In genomic region chr1:179016694-179017382, GRCh38 we compare ENCODE assay signal across 1 cellular context.
TF ChIP-seq lines count a peak whose summit lies in the region.

No MANE protein-coding gene starts in this region.

TF ChIP-seq in K562, 482 proteins besides CTCF, POLR2A, EP300 and RAD21 (continued from another document and continues in another):
- TF ChIP-seq FOXP1 (CRISPR knock-in tag; IDR thresholded peaks at IDR 0.05) (no peak), ZNF124 (CRISPR knock-in tag; IDR thresholded peaks at IDR 0.05) (no peak), MTA3 (IDR thresholded peaks at IDR 0.05; ENCODE audit: borderline replicate concordance) (peak; percentile 91; the same call in 1 of the 2 replicates), ZFPM2 (CRISPR knock-in tag; IDR thresholded peaks at IDR 0.05) (0 out of 2 replicates have a peak, but pooled peaks have one; percentile 17), KDM5B (IDR thresholded peaks at IDR 0.05; ENCODE audit: insufficient replicate concordance, low read depth, low read length) (peak; percentile 79), ZC3H4 (CRISPR knock-in tag; IDR thresholded peaks at IDR 0.05; ENCODE audit: borderline replicate concordance) (no peak), ZNF436 (CRISPR knock-in tag; IDR thresholded peaks at IDR 0.05) (no peak), PHF20 (IDR thresholded peaks at IDR 0.05; ENCODE audit: partially characterized antibody) (no peak), ZFP91 (CRISPR knock-in tag; IDR thresholded peaks at IDR 0.05) (0 out of 2 replicates have a peak, but pooled peaks have one; percentile 33), ZNF174 (CRISPR knock-in tag; IDR thresholded peaks at IDR 0.05) (no peak), TBL1XR1 (IDR thresholded peaks at IDR 0.05; ENCODE audit: low read length in 2 of 2) (peak; percentile 52 to 71; a peak in 1 of 4 replicates), ADNP (tag; IDR thresholded peaks at IDR 0.05) (no peak), KAT8 (IDR thresholded peaks at IDR 0.05; ENCODE audit: low read depth) (no peak), MEIS2 (IDR thresholded peaks at IDR 0.05; ENCODE audit: partially characterized antibody) (peak; percentile 29), ID3 (CRISPR knock-in tag; IDR thresholded peaks at IDR 0.05) (no peak), ID3 (tag; IDR thresholded peaks at IDR 0.05) (no peak; the same call in 1 of the 2 replicates), NR2C2 (CRISPR knock-in tag; IDR thresholded peaks at IDR 0.05) (no peak), NR2C2 (tag; IDR thresholded peaks at IDR 0.05) (no peak; the same call in 1 of the 2 replicates), THAP12 (CRISPR knock-in tag; IDR thresholded peaks at IDR 0.05) (peak; percentile 80; the same call in 1 of the 2 replicates), PHTF2 (CRISPR knock-in tag; IDR thresholded peaks at IDR 0.05) (no peak), SRSF9 (IDR thresholded peaks at IDR 0.05; ENCODE audit: borderline replicate concordance, low read depth, low read length) (no peak), FOSL1 (tag; conservative IDR thresholded peaks at IDR 0.05) (no peak), HMGN3 (IDR thresholded peaks at IDR 0.05; ENCODE audit: borderline replicate concordance, extremely low read depth, insufficient read length, low read depth, low read length) (no peak), SRSF1 (IDR thresholded peaks at IDR 0.05; ENCODE audit: low read depth, low read length) (no peak), SETDB1 (IDR thresholded peaks at IDR 0.05; ENCODE audit: low read length) (no peak), TCF3 (CRISPR knock-in tag; IDR thresholded peaks at IDR 0.05) (peak; percentile 71), RNF219 (CRISPR knock-in tag; IDR thresholded peaks at IDR 0.05) (no peak), ZNF785 (CRISPR knock-in tag; IDR thresholded peaks at IDR 0.05) (no peak), TBP (optimal IDR thresholded peaks at IDR 0.05; ENCODE audit: low read depth, low read length) (peak; percentile 61), STAT5B (CRISPR knock-in tag; IDR thresholded peaks at IDR 0.05) (no peak), ZNF449 (CRISPR knock-in tag; IDR thresholded peaks at IDR 0.05) (0 out of 2 replicates have a peak, but pooled peaks have one; percentile 3), FOXM1 (IDR thresholded peaks at IDR 0.05; ENCODE audit: low read depth) (no peak), FOXM1 (CRISPR knock-in tag; IDR thresholded peaks at IDR 0.05; ENCODE audit: low read depth) (no peak), ZNF280B (CRISPR knock-in tag; IDR thresholded peaks at IDR 0.05) (no peak), ZNF263 (CRISPR knock-in tag; IDR thresholded peaks at IDR 0.05; ENCODE audit: borderline replicate concordance) (no peak), FIP1L1 (IDR thresholded peaks at IDR 0.05; ENCODE audit: low read depth, low read length, poor library complexity, severe bottlenecking) (no peak), ZNF507 (tag; conservative IDR thresholded peaks at IDR 0.05) (no peak), EZH2 (IDR thresholded peaks at IDR 0.05; ENCODE audit: borderline replicate concordance, low read depth, low read length) (no peak), BHLHE40 (IDR thresholded peaks at IDR 0.05; ENCODE audit: low read length) (peak; percentile 67; the same call in 1 of the 2 replicates), CEBPG (CRISPR knock-in tag; IDR thresholded peaks at IDR 0.05) (no peak), CEBPG (tag; conservative IDR thresholded peaks at IDR 0.05 in 1 of 2, IDR thresholded peaks at IDR 0.05 in 1 of 2) (0 out of 4 replicates have a peak, but pooled peaks of 1 of the 2 experiments have one; percentile 1), HSF4 (CRISPR knock-in tag; IDR thresholded peaks at IDR 0.05; ENCODE audit: borderline replicate concordance) (no peak; the same call in 1 of the 2 replicates), ZNF253 (CRISPR knock-in tag; conservative IDR thresholded peaks at IDR 0.05) (no peak), NFIC (IDR thresholded peaks at IDR 0.05) (peak; percentile 99), SNIP1 (IDR thresholded peaks at IDR 0.05; ENCODE audit: low read depth) (no peak), CTCFL (IDR thresholded peaks at IDR 0.05; ENCODE audit: borderline replicate concordance, insufficient read depth, low read depth, low read length, poor library complexity, severe bottlenecking) (no peak), CCNT2 (IDR thresholded peaks at IDR 0.05; ENCODE audit: borderline replicate concordance, extremely low read depth, insufficient read length, low read depth, low read length) (peak; percentile 65), MAFF (IDR thresholded peaks at IDR 0.05; ENCODE audit: low read length) (no peak), NFATC3 (IDR thresholded peaks at IDR 0.05) (no peak)
